In the genomic region with DNA sequence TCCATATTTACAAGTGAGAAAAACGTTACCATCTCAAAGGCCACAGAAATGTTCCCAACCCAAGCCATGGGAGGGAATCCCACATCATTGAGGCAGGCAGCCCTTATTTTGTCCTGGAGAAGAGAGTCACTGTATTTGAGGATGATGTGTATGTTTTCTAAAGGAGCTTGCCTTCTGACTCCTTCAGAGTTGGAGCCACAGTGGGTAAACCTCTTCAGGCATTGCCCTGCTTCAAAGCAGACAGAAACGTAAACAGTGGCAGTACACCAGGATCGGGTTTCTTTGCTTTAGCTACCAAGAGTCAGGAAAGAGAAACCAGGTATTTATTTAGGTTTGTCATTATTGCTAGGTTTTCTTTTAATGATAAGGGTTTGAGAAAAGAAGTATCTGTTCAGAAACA, we compare ENCODE assay signal across 17 cellular contexts. TPM values are rescaled to one million over a fixed set of nuclear protein-coding genes. Genes with fewer than 3 reads are reported as not detected.
DNase-seq lines count a peak whose midpoint lies in the region; ATAC-seq and TF ChIP-seq lines count a peak whose summit lies in the region.
"Had no signal": no experiment of that assay in that cellular context is flagged by ENCODE, and none has a peak within 500 bp of the region (broad histone marks: within the 10 kb centered on the region; RNA-seq: fewer than 3 reads in every experiment).

No MANE protein-coding gene starts in this region.

- H3K27me3 ChIP-seq in lower lobe of right lung (ENCODE audit: low read depth): no peaks in the 10 kb centered on the region

- no peak overlapping the region for H3K27ac ChIP-seq in lower lobe of right lung
- H3K27ac ChIP-seq: thoracic aorta had no signal

- H3K9me3 ChIP-seq in lower lobe of right lung: no peaks in the 10 kb centered on the region
- H3K9me3 ChIP-seq: thoracic aorta had no signal

- no peaks in the 10 kb centered on the region for H3K36me3 ChIP-seq in lower lobe of right lung
- H3K36me3 ChIP-seq: thoracic aorta had no signal

- no peaks in the 10 kb centered on the region for H3K4me1 ChIP-seq in lower lobe of right lung

- ATAC-seq in lower lobe of right lung: peak; percentile 34 to 53
- ATAC-seq in GM21528 (IDR thresholded peaks at IDR 0.05; ENCODE audit: low FRiP score, unreplicated experiment): no peak
- ATAC-seq: activated T-helper 17 cell treated with anti-CD3 and anti-CD28 coated beads, Interleukin-2, amount 50 U/mL, for 72 hours; left colon had no signal

- H3K4me3 ChIP-seq in LNCaP clone FGC (ENCODE audit: low read depth, low read length) (no peak overlapping the region), lower lobe of right lung (no peak overlapping the region)
- H3K4me3 ChIP-seq: thoracic aorta had no signal

- DNase-seq in Daoy (ENCODE audit: low read depth) (peak; percentile 25), LNCaP clone FGC (ENCODE audit: low read depth) (peak; percentile 74), RPMI7951 (ENCODE audit: low read depth) (peak; percentile 43), lower lobe of right lung (no peak), SW 1271 (lab: John Stamatoyannopoulos, UW) (no peak), C1 segment of cervical spinal cord (lab: John Stamatoyannopoulos, UW) (no peak), KG1 (lab: John Stamatoyannopoulos, UW) (no peak)
- DNase-seq: activated CD4-positive, alpha-beta memory T cell treated with anti-CD3 and anti-CD28 coated beads for 36 hours; head of caudate nucleus; HFFc6; left colon; NCI-H446 treated with DMSO at 0.1 percent for 48 hours had no signal

- TF ChIP-seq CTCF in LNCaP clone FGC (IDR thresholded peaks at IDR 0.05; ENCODE audit: control insufficient read depth, extremely low read depth, insufficient read depth) (no peak), lower lobe of right lung (IDR thresholded peaks at IDR 0.05) (no peak)

- intact Hi-C loops in lower lobe of right lung (cut with DNase I): no loop called here

RNA-seq across cellular contexts. Expression of a gene that starts 45.7 kb away (rescaled TPM):
- total RNA-seq in Daoy (2014; rRNA removed; shearing (Covaris generic)): not detected in 2 replicates
- total RNA-seq in RPMI7951 (2014; rRNA removed; shearing (Covaris generic)): 5.5 and 8.2 TPM in 2 replicates
- total RNA-seq in lower lobe of right lung: 3.2 TPM
- total RNA-seq: activated CD4-positive, alpha-beta memory T cell treated with anti-CD3 and anti-CD28 coated beads for 36 hours; activated T-helper 17 cell treated with anti-CD3 and anti-CD28 coated beads, Interleukin-2, amount 50 U/mL, for 72 hours; epithelial cell of proximal tubule; T-helper 2 cell treated with Interferon-gamma antibody and Interleukin-4, amounts not matched to agents 100 ng/mL and 5 ng/mL, for 36 hours had no signal

Comparison
In these comparisons a context has a peak if more than half of its experiments do, and no peak if none do; other contexts are left out.
1. DNase-seq: peak in Daoy (single experiment), LNCaP clone FGC (single experiment) and RPMI7951 (single experiment); none in lower lobe of right lung (single experiment), SW 1271 (0 of 2), C1 segment of cervical spinal cord (0 of 14) and KG1 (single experiment).